ENCODE assay signal across 1 cellular context in genomic region chr16:49620158-49620867, GRCh38.
TF ChIP-seq lines count a peak whose summit lies in the region.

No MANE protein-coding gene starts in this region.

TF ChIP-seq in SK-N-SH, 30 proteins besides CTCF, POLR2A, EP300 and RAD21 (continued from another document):
- TF ChIP-seq YY1 (IDR thresholded peaks at IDR 0.05; ENCODE audit: low read depth) (no peak), FOSL2 (IDR thresholded peaks at IDR 0.05; ENCODE audit: borderline replicate concordance, low read depth) (peak; percentile 60; the same call in 1 of the 2 replicates), EZH2phosphoT487 (IDR thresholded peaks at IDR 0.05; ENCODE audit: borderline replicate concordance, low read depth) (no peak), NRF1 (IDR thresholded peaks at IDR 0.05; ENCODE audit: low read depth, low read length) (no peak), MEF2A (IDR thresholded peaks at IDR 0.05; ENCODE audit: borderline replicate concordance, low read depth) (no peak), FOXM1 (IDR thresholded peaks at IDR 0.05; ENCODE audit: low read depth) (no peak), USF2 (IDR thresholded peaks at IDR 0.05; ENCODE audit: borderline replicate concordance, low read depth, low read length) (no peak), TCF12 (IDR thresholded peaks at IDR 0.05) (peak; percentile 37; the same call in 1 of the 2 replicates), TEAD4 (IDR thresholded peaks at IDR 0.05; ENCODE audit: borderline replicate concordance, insufficient read depth) (no peak), NFIC (IDR thresholded peaks at IDR 0.05; ENCODE audit: borderline replicate concordance) (peak; percentile 76), RFX5 (IDR thresholded peaks at IDR 0.05; ENCODE audit: low read length) (no peak), FOXJ3 (CRISPR knock-in tag; IDR thresholded peaks at IDR 0.05) (peak; percentile 41; the same call in 1 of the 2 replicates), POLR2AphosphoS5 (IDR thresholded peaks at IDR 0.05; ENCODE audit: low read depth, low read length) (no peak), RCOR1 (IDR thresholded peaks at IDR 0.05; ENCODE audit: low read length) (peak; percentile 63), GABPA (IDR thresholded peaks at IDR 0.05; ENCODE audit: low read depth) (no peak), GATA2 (CRISPR knock-in tag; IDR thresholded peaks at IDR 0.05) (no peak), JUND (IDR thresholded peaks at IDR 0.05) (peak; percentile 36; the same call in 1 of the 2 replicates), SMC3 (IDR thresholded peaks at IDR 0.05; ENCODE audit: low read depth, low read length) (peak; percentile 0; the same call in 1 of the 2 replicates), RXRA (IDR thresholded peaks at IDR 0.05; ENCODE audit: borderline replicate concordance, low read depth) (no peak), SIN3A (IDR thresholded peaks at IDR 0.05; ENCODE audit: borderline replicate concordance, low read depth, low read length) (no peak)
- TF ChIP-seq, protein P1, sequence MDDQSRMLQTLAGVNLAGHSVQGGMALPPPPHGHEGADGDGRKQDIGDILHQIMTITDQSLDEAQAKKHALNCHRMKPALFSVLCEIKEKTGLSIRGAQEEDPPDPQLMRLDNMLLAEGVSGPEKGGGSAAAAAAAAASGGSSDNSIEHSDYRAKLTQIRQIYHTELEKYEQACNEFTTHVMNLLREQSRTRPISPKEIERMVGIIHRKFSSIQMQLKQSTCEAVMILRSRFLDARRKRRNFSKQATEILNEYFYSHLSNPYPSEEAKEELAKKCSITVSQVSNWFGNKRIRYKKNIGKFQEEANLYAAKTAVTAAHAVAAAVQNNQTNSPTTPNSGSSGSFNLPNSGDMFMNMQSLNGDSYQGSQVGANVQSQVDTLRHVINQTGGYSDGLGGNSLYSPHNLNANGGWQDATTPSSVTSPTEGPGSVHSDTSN (IDR thresholded peaks at IDR 0.05): peak; percentile 66
- TF ChIP-seq, protein P2, sequence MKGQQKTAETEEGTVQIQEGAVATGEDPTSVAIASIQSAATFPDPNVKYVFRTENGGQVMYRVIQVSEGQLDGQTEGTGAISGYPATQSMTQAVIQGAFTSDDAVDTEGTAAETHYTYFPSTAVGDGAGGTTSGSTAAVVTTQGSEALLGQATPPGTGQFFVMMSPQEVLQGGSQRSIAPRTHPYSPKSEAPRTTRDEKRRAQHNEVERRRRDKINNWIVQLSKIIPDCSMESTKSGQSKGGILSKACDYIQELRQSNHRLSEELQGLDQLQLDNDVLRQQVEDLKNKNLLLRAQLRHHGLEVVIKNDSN (IDR thresholded peaks at IDR 0.05; ENCODE audit: borderline replicate concordance, low read depth): no peak
